ENCODE assay signal across 11 cellular contexts in the genomic region with DNA sequence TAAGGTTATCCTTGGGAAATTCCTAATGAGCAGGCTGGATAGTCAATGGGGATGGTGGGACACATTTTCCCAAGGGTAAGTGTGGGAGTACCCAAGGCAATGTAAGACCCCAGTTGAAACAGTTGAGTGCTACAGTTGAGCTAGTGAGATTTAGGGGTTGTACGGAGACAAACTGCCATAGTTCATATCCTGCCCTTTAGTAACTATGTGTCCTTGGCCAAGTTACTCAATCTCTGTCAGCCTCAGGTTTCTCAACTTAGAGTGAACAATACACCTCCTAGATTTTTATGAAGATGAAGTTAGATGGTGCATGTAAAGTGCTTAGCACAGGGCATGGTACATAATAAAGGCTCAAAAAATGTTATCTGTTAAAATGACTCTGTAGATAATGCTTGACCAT. TPM values are rescaled to one million over a fixed set of nuclear protein-coding genes. Genes with fewer than 3 reads are reported as not detected.
"Had no signal": no experiment of that assay in that cellular context is flagged by ENCODE, and none has a peak within 500 bp of the region (broad histone marks: within the 10 kb centered on the region; RNA-seq: fewer than 3 reads in every experiment).

No MANE protein-coding gene starts in this region.

- H3K36me3 ChIP-seq: HAP-1 had no signal

- FAIRE-seq: K562 had no signal

- H2AFZ ChIP-seq: GM23248 had no signal

- H3K4me1 ChIP-seq: HAP-1 had no signal

- DNase-seq: GM23248, GOT3, HFFc6, IMR-90 had no signal

- H3K9me3 ChIP-seq: HAP-1 had no signal

- ATAC-seq: HCT116, K562 had no signal

- H3K27ac ChIP-seq: GM23248, HL-60 had no signal

- H3K4me3 ChIP-seq: GM23248, HAP-1, K562 had no signal

- H3K9ac ChIP-seq: GM23248 had no signal

RNA-seq across cellular contexts. Expression of a gene that starts 20.5 kb away (rescaled TPM):
- total RNA-seq: GM23248, H4, H7, HFFc6, HT1080, IMR-90 had no signal
- polyA plus RNA-seq: GM23248, IMR-90, K562 had no signal
